1 cellular context compared by ENCODE assay signal in the genomic region with DNA sequence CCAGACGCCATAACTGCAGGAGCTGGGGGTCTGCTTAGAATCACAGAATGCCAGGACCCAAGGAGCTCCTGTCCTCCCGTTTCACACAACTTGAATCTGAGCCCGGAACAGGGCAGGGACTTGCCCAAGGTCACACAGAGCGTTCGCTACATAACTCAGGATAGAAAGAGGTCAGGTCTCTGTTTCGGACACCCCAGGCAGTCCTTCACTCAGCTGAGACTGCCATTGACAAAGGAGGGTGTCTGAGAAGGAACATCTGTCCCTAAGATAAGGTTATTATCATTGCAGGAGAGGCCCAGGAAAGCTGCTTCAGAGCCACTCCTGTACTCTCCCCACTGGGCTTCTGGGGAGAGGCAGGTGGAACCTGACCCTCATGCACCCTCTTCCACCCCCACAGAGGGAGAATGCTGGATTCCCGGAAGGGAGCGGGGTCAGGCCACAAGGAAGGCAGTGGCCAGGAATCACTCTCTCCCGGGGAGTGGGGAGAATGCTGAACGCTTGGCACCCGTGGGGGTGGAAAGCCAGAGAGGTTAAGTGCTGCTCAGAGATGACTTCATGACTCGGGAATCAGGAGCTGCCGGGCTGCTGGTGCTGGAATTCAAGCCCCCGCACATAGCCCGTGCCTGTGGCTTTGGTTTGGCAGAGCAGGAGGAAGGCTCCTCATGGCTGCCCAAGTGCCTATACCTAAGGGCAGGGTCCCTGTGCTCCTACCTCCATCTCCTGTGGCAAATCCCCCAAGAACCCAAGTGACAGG.
TF ChIP-seq lines count a peak whose summit lies in the region.

No MANE protein-coding gene starts in this region.

TF ChIP-seq in K562, 482 proteins besides CTCF, POLR2A, EP300 and RAD21 (continued from another document and continues in another):
- no peak; the same call in 1 of the 2 replicates for TF ChIP-seq FOSL1 (tag; conservative IDR thresholded peaks at IDR 0.05)
- TF ChIP-seq, protein P1, sequence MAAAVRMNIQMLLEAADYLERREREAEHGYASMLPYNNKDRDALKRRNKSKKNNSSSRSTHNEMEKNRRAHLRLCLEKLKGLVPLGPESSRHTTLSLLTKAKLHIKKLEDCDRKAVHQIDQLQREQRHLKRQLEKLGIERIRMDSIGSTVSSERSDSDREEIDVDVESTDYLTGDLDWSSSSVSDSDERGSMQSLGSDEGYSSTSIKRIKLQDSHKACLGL (CRISPR knock-in tag; IDR thresholded peaks at IDR 0.05; ENCODE audit: borderline replicate concordance, poor library complexity, severe bottlenecking) = no peak
- no peak for TF ChIP-seq BMI1 (IDR thresholded peaks at IDR 0.05; ENCODE audit: low read length)
- TF ChIP-seq CBFB (CRISPR knock-in tag; IDR thresholded peaks at IDR 0.05) = no peak
- no peak for TF ChIP-seq CBX1 (IDR thresholded peaks at IDR 0.05; ENCODE audit: low read depth)
- TF ChIP-seq ETV5 (CRISPR knock-in tag; IDR thresholded peaks at IDR 0.05; ENCODE audit: low read depth) = 0 out of 2 replicates have a peak, but pooled peaks have one; percentile 23
- TF ChIP-seq YY1 (IDR thresholded peaks at IDR 0.05; ENCODE audit: borderline replicate concordance in 1 of 3, control insufficient read depth in 1 of 3, extremely low read depth in 1 of 3, insufficient read depth in 3 of 3, insufficient read length in 1 of 3, insufficient replicate concordance in 2 of 3, low read depth in 1 of 3, low read length in 2 of 3) = peak in 1 of 3 experiments; percentile 63
- no peak for TF ChIP-seq SNRNP70 (optimal IDR thresholded peaks at IDR 0.05; ENCODE audit: low read depth, low read length)
- TF ChIP-seq POLR3G (IDR thresholded peaks at IDR 0.05; ENCODE audit: extremely low read depth, insufficient read length, insufficient replicate concordance) = no peak
- TF ChIP-seq UBTF (IDR thresholded peaks at IDR 0.05; ENCODE audit: borderline replicate concordance in 1 of 2, low read depth in 2 of 2, low read length in 2 of 2) = no peak
- TF ChIP-seq RHOXF2B (CRISPR knock-in tag; conservative IDR thresholded peaks at IDR 0.05) = no peak
- TF ChIP-seq SMARCA5 (IDR thresholded peaks at IDR 0.05) = no peak
- no peak for TF ChIP-seq ZNF780A (CRISPR knock-in tag; IDR thresholded peaks at IDR 0.05)
- no peak for TF ChIP-seq NUFIP1 (IDR thresholded peaks at IDR 0.05; ENCODE audit: partially characterized antibody)
- no peak for TF ChIP-seq ZNF408 (CRISPR knock-in tag; IDR thresholded peaks at IDR 0.05; ENCODE audit: low read depth)
- TF ChIP-seq, protein P2, sequence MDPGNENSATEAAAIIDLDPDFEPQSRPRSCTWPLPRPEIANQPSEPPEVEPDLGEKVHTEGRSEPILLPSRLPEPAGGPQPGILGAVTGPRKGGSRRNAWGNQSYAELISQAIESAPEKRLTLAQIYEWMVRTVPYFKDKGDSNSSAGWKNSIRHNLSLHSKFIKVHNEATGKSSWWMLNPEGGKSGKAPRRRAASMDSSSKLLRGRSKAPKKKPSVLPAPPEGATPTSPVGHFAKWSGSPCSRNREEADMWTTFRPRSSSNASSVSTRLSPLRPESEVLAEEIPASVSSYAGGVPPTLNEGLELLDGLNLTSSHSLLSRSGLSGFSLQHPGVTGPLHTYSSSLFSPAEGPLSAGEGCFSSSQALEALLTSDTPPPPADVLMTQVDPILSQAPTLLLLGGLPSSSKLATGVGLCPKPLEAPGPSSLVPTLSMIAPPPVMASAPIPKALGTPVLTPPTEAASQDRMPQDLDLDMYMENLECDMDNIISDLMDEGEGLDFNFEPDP (CRISPR knock-in tag; IDR thresholded peaks at IDR 0.05) = no peak
- 0 out of 2 replicates have a peak, but pooled peaks have one; percentile 43 for TF ChIP-seq GATAD2A (IDR thresholded peaks at IDR 0.05)
- TF ChIP-seq ZZZ3 (IDR thresholded peaks at IDR 0.05) = no peak
- TF ChIP-seq MEIS2 (IDR thresholded peaks at IDR 0.05; ENCODE audit: partially characterized antibody) = peak; percentile 44
- no peak for TF ChIP-seq ZNF140 (CRISPR knock-in tag; IDR thresholded peaks at IDR 0.05)
- no peak for TF ChIP-seq TOE1 (IDR thresholded peaks at IDR 0.05; ENCODE audit: borderline replicate concordance)
- no peak for TF ChIP-seq TOE1 (CRISPR knock-in tag; IDR thresholded peaks at IDR 0.05; ENCODE audit: borderline replicate concordance, low read depth)
- TF ChIP-seq, protein P3, sequence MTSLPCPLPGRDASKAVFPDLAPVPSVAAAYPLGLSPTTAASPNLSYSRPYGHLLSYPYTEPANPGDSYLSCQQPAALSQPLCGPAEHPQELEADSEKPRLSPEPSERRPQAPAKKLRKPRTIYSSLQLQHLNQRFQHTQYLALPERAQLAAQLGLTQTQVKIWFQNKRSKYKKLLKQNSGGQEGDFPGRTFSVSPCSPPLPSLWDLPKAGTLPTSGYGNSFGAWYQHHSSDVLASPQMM (CRISPR knock-in tag; IDR thresholded peaks at IDR 0.05) = no peak
- TF ChIP-seq MAFK (IDR thresholded peaks at IDR 0.05; ENCODE audit: low read length) = no peak
- no peak for TF ChIP-seq HMG20B (CRISPR knock-in tag; IDR thresholded peaks at IDR 0.05)
- TF ChIP-seq FUS (optimal IDR thresholded peaks at IDR 0.05; ENCODE audit: low read depth, low read length) = no peak
- TF ChIP-seq ZNF134 (CRISPR knock-in tag; conservative IDR thresholded peaks at IDR 0.05) = no peak
- peak; percentile 40; the same call in 1 of the 2 replicates for TF ChIP-seq RBFOX2 (IDR thresholded peaks at IDR 0.05; ENCODE audit: low read depth, low read length)
- TF ChIP-seq, protein P4, sequence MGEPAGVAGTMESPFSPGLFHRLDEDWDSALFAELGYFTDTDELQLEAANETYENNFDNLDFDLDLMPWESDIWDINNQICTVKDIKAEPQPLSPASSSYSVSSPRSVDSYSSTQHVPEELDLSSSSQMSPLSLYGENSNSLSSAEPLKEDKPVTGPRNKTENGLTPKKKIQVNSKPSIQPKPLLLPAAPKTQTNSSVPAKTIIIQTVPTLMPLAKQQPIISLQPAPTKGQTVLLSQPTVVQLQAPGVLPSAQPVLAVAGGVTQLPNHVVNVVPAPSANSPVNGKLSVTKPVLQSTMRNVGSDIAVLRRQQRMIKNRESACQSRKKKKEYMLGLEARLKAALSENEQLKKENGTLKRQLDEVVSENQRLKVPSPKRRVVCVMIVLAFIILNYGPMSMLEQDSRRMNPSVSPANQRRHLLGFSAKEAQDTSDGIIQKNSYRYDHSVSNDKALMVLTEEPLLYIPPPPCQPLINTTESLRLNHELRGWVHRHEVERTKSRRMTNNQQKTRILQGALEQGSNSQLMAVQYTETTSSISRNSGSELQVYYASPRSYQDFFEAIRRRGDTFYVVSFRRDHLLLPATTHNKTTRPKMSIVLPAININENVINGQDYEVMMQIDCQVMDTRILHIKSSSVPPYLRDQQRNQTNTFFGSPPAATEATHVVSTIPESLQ (CRISPR knock-in tag; IDR thresholded peaks at IDR 0.05) = peak; percentile 73; the same call in 1 of the 2 replicates
- no peak for TF ChIP-seq EZH2 (IDR thresholded peaks at IDR 0.05; ENCODE audit: borderline replicate concordance, low read depth, low read length)
- no peak for TF ChIP-seq TRIM28 (IDR thresholded peaks at IDR 0.05)
- TF ChIP-seq CBX2 (IDR thresholded peaks at IDR 0.05; ENCODE audit: insufficient read depth, low read length, poor library complexity, severe bottlenecking) = no peak
- no peak for TF ChIP-seq NCOA4 (IDR thresholded peaks at IDR 0.05; ENCODE audit: partially characterized antibody)
- no peak for TF ChIP-seq SAP30 (IDR thresholded peaks at IDR 0.05; ENCODE audit: borderline replicate concordance, insufficient read depth, low read depth, low read length, poor library complexity, severe bottlenecking)
- TF ChIP-seq MYNN (IDR thresholded peaks at IDR 0.05) = no peak
- no peak for TF ChIP-seq MYNN (CRISPR knock-in tag; IDR thresholded peaks at IDR 0.05)
- TF ChIP-seq ARID3A (IDR thresholded peaks at IDR 0.05; ENCODE audit: borderline replicate concordance, low read depth, low read length) = no peak
- TF ChIP-seq KDM1A (IDR thresholded peaks at IDR 0.05) = peak; percentile 70 to 75
- TF ChIP-seq MTA3 (IDR thresholded peaks at IDR 0.05; ENCODE audit: borderline replicate concordance) = peak; percentile 48; the same call in 1 of the 2 replicates
- TF ChIP-seq HLTF (IDR thresholded peaks at IDR 0.05) = no peak
- TF ChIP-seq, protein P5, sequence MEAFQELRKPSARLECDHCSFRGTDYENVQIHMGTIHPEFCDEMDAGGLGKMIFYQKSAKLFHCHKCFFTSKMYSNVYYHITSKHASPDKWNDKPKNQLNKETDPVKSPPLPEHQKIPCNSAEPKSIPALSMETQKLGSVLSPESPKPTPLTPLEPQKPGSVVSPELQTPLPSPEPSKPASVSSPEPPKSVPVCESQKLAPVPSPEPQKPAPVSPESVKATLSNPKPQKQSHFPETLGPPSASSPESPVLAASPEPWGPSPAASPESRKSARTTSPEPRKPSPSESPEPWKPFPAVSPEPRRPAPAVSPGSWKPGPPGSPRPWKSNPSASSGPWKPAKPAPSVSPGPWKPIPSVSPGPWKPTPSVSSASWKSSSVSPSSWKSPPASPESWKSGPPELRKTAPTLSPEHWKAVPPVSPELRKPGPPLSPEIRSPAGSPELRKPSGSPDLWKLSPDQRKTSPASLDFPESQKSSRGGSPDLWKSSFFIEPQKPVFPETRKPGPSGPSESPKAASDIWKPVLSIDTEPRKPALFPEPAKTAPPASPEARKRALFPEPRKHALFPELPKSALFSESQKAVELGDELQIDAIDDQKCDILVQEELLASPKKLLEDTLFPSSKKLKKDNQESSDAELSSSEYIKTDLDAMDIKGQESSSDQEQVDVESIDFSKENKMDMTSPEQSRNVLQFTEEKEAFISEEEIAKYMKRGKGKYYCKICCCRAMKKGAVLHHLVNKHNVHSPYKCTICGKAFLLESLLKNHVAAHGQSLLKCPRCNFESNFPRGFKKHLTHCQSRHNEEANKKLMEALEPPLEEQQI (IDR thresholded peaks at IDR 0.05) = no peak
- TF ChIP-seq NFIC (IDR thresholded peaks at IDR 0.05) = peak; percentile 57; the same call in 1 of the 2 replicates
- TF ChIP-seq ZNF232 (CRISPR knock-in tag; IDR thresholded peaks at IDR 0.05) = no peak
- TF ChIP-seq SETDB1 (IDR thresholded peaks at IDR 0.05; ENCODE audit: low read length) = no peak
- TF ChIP-seq, protein P6, sequence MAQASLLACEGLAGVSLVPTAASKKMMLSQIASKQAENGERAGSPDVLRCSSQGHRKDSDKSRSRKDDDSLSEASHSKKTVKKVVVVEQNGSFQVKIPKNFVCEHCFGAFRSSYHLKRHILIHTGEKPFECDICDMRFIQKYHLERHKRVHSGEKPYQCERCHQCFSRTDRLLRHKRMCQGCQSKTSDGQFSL (CRISPR knock-in tag; IDR thresholded peaks at IDR 0.05) = no peak
- TF ChIP-seq, protein P6 (tag; IDR thresholded peaks at IDR 0.05) = no peak
- TF ChIP-seq POLR2B (IDR thresholded peaks at IDR 0.05; ENCODE audit: low read depth, partially characterized antibody) = no peak
- TF ChIP-seq, protein P7, sequence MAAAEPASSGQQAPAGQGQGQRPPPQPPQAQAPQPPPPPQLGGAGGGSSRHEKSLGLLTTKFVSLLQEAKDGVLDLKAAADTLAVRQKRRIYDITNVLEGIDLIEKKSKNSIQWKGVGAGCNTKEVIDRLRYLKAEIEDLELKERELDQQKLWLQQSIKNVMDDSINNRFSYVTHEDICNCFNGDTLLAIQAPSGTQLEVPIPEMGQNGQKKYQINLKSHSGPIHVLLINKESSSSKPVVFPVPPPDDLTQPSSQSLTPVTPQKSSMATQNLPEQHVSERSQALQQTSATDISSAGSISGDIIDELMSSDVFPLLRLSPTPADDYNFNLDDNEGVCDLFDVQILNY (CRISPR knock-in tag; IDR thresholded peaks at IDR 0.05) = no peak
- peak; percentile 78 for TF ChIP-seq SMARCA4 (IDR thresholded peaks at IDR 0.05)
- no peak for TF ChIP-seq RAD51 (IDR thresholded peaks at IDR 0.05; ENCODE audit: borderline replicate concordance, low read depth)
- TF ChIP-seq, protein P8, sequence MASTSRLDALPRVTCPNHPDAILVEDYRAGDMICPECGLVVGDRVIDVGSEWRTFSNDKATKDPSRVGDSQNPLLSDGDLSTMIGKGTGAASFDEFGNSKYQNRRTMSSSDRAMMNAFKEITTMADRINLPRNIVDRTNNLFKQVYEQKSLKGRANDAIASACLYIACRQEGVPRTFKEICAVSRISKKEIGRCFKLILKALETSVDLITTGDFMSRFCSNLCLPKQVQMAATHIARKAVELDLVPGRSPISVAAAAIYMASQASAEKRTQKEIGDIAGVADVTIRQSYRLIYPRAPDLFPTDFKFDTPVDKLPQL (IDR thresholded peaks at IDR 0.05; ENCODE audit: extremely low read depth, insufficient read length) = no peak
- TF ChIP-seq TBP (optimal IDR thresholded peaks at IDR 0.05; ENCODE audit: low read depth, low read length) = no peak
